ENCODE assay signal across 8 cellular contexts in the genomic region with DNA sequence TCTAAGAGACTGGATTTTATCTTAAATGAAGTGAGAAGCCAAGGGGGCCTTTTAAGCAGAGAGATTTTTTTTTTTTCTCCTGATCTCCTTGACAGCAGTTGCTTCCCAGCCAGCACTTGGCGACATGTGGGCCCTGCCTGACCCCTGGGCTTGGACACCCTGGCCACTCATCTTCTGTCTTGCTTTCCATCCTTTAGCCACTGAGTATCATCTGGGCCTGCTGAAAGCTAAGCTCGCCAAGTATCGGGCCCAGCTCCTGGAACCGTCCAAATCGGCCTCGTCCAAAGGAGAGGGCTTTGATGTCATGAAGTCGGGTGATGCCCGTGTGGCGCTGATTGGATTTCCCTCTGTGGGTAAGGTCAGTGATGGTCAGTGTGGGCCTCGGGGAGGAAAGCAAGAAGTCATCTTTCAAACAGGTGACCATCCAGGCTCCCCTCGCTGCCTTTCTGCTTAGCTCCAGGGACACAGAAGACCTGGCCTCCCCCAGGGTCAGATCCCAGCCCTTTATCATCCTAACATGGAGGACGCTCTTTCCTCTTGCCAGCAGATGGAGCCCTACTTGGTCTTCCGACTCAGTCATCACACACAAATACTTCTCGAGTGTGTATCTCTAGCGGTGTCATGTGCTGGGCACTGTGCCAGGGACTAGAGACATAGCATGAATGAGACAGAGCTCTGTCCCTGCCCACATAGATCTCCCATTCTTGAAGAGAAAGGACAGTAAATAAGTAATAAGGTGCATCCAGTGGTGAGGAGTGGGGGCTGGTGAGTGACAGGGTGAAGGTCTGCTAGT. TPM values are rescaled to one million over a fixed set of nuclear protein-coding genes. Genes with fewer than 3 reads are reported as not detected.
DNase-seq lines count a peak whose midpoint lies in the region; ATAC-seq, FAIRE-seq and TF ChIP-seq lines count a peak whose summit lies in the region.

No MANE protein-coding gene starts in this region.

- peak; percentile 62 for TF ChIP-seq CTCF in fibroblast of mammary gland (conservative IDR thresholded peaks at IDR 0.05; ENCODE audit: control insufficient read depth, insufficient read depth, low read depth, low read length)
- TF ChIP-seq CTCF in gastrocnemius medialis (IDR thresholded peaks at IDR 0.05 in 4 of 5, conservative IDR thresholded peaks at IDR 0.05 in 1 of 5), result peak in 2 of 5 experiments; percentile 16 to 28

- no peaks in the 10 kb centered on the region for H3K9me3 ChIP-seq in gastrocnemius medialis

- in situ Hi-C loops in gastrocnemius medialis (cut with MboI; ENCODE audit: low sequenced_read_pairs in 4 of 4), result no loop called here

- no peaks in the 10 kb centered on the region for H3K27me3 ChIP-seq in gastrocnemius medialis

- no peak overlapping the region for H3K4me3 ChIP-seq in fibroblast of mammary gland (ENCODE audit: control insufficient read depth, low read depth, low read length)
- H3K4me3 ChIP-seq in gastrocnemius medialis, result no peak overlapping the region

- intact Hi-C loops in gastrocnemius medialis (cut with DNase I; ENCODE audit: low total_unique reads), result no loop called here

- no peak for FAIRE-seq in GM12892 (lab: Jason Lieb, UNC)

- H3K27ac ChIP-seq in gastrocnemius medialis, result peak overlapping the region in 3 of 4 donors; percentile 28 to 73 (median 39)

- peaks cover 0 to 46% of the 10 kb centered on the region in 2 donors for H3K36me3 ChIP-seq in gastrocnemius medialis

- no peak for TF ChIP-seq POLR2A in gastrocnemius medialis (IDR thresholded peaks at IDR 0.05)
- no peak for TF ChIP-seq POLR2A in GM12892 (IDR thresholded peaks at IDR 0.05; ENCODE audit: low read depth, low read length)

- peak; percentile 51 for DNase-seq in stimulated activated CD4-positive, alpha-beta T cell treated with anti-CD3 and anti-CD28 coated beads, Interleukin-1b, Interleukin-23, amount 100 ng/mL, for 48 hours
- no peak for DNase-seq in stimulated activated CD4-positive, alpha-beta T cell treated with anti-CD3 and anti-CD28 coated beads, Interleukin-4, amount 100 ng/mL, for 24 hours
- DNase-seq in OCI-M1 (lab: John Stamatoyannopoulos, UW) (peak; percentile 51), fibroblast of mammary gland (ENCODE audit: low read depth) (peak; percentile 85), gastrocnemius medialis (peak; percentile 75 to 77), cortex of kidney (lab: John Stamatoyannopoulos, UW) (no peak), T-helper 1 cell (no peak), GM12892 (ENCODE audit: insufficient read length) (no peak)

- peaks cover 3 to 8% of the 10 kb centered on the region in 2 donors for H3K4me1 ChIP-seq in gastrocnemius medialis

- peak; percentile 90 to 96 for ATAC-seq in gastrocnemius medialis

RNA-seq across cellular contexts. Expression of a gene that starts 6.1 kb away (rescaled TPM):
- 10 to 100 TPM; 34.7 to 52.3 (median 37.4) TPM for total RNA-seq in gastrocnemius medialis
- 25.4 TPM for polyA plus RNA-seq in GM12892 (2012; ENCODE audit: missing spikeins)

RNA-seq across cellular contexts. Expression of a gene that starts 14.7 kb away (rescaled TPM):
- total RNA-seq in gastrocnemius medialis, result under 1 TPM in 3 of 4 donors, not detected in 1; 0.04 to 0.70 (median 0.31) TPM
- 1.8 TPM for polyA plus RNA-seq in GM12892 (2012; ENCODE audit: missing spikeins)

RNA-seq across cellular contexts. Expression of a gene that starts 54.6 kb away (rescaled TPM):
- total RNA-seq in gastrocnemius medialis, result 10 to 100 TPM; 40.1 to 46.4 (median 41.4) TPM
- polyA plus RNA-seq in GM12892 (2012; ENCODE audit: missing spikeins), result 6.4 TPM

RNA-seq across cellular contexts. Expression of a gene that starts 54.8 kb away (rescaled TPM):
- total RNA-seq in gastrocnemius medialis, result 10 to 100 TPM; 12.6 to 19.9 (median 16.2) TPM
- 16.3 TPM for polyA plus RNA-seq in GM12892 (2012; ENCODE audit: missing spikeins)

Comparison
In these comparisons a context has a peak if more than half of its experiments do, and no peak if none do; other contexts are left out.
1. DNase-seq: peak in stimulated activated CD4-positive, alpha-beta T cell treated with anti-CD3 and anti-CD28 coated beads, Interleukin-1b, Interleukin-23, amount 100 ng/mL, for 48 hours (single experiment), OCI-M1 (single experiment), fibroblast of mammary gland (single experiment) and gastrocnemius medialis (2 of 2); none in stimulated activated CD4-positive, alpha-beta T cell treated with anti-CD3 and anti-CD28 coated beads, Interleukin-4, amount 100 ng/mL, for 24 hours (single experiment), cortex of kidney (single experiment), T-helper 1 cell (0 of 5) and GM12892 (single experiment).